In genomic region chr13:105008606-105009005, GRCh38 we compare ENCODE assay signal across 23 cellular contexts.
"Had no signal": no experiment of that assay in that cellular context is flagged by ENCODE, and none has a peak within 500 bp of the region (broad histone marks: within the 10 kb centered on the region; RNA-seq: fewer than 3 reads in every experiment).

No MANE protein-coding gene starts in this region.

- DNase-seq: activated CD4-positive, alpha-beta memory T cell treated with anti-CD3 and anti-CD28 coated beads for 36 hours; activated CD4-positive, alpha-beta T cell treated with anti-CD3 and anti-CD28 coated beads, Interleukin-2, amount 10 ng/mL, durations not matched to agents 24 days and 14 days; activated CD4-positive, CD25-positive, alpha-beta regulatory T cell treated with anti-CD3 and anti-CD28 coated beads, Interleukin-2, amount 50 U/mL, for 72 hours; activated CD8-positive, alpha-beta memory T cell treated with anti-CD3 and anti-CD28 coated beads, Interleukin-2, amount 50 U/mL, for 4 hours; activated gamma-delta T cell; activated naive CD4-positive, alpha-beta T cell treated with anti-CD3 and anti-CD28 coated beads, Interleukin-2, amount 10 ng/mL, durations not matched to agents 7 days and 5 days; activated naive CD8-positive, alpha-beta T cell treated with anti-CD3 and anti-CD28 coated beads, Interleukin-2, amount 10 ng/mL, durations not matched to agents 7 days and 5 days; activated T-cell treated with anti-CD3 and anti-CD28 coated beads, Interleukin-2, amount 50 U/mL, for 24 hours; amygdala; caudate nucleus; endodermal cell; foreskin keratinocyte; heart left ventricle; hypothalamus; left lung; ovary; right lobe of liver; stimulated activated CD4-positive, alpha-beta T cell treated with anti-CD3 and anti-CD28 coated beads, Interleukin-2, amount 100 ng/mL, for 48 hours; stimulated activated naive CD8-positive, alpha-beta T cell treated with anti-CD3 and anti-CD28 coated beads, Interleukin-15, Interleukin-2, amounts not matched to agents 100 U/mL and 50 U/mL, for 24 hours; T-helper 1 cell; testis; transverse colon had no signal

- H3K4me3 ChIP-seq: heart left ventricle, left lung, lung, ovary, right lobe of liver, testis, transverse colon had no signal
